1 cellular context compared by ENCODE assay signal in genomic region chr6:63516186-63516944, GRCh38.
TF ChIP-seq lines count a peak whose summit lies in the region.

No MANE protein-coding gene starts in this region.

TF ChIP-seq in HepG2, 621 proteins besides CTCF, POLR2A, EP300 and RAD21 (continued from another document and continues in another):
- peak; percentile 24; the same call in 1 of the 2 replicates for TF ChIP-seq TEF (CRISPR knock-in tag; IDR thresholded peaks at IDR 0.05)
- TF ChIP-seq DMAP1 (CRISPR knock-in tag; IDR thresholded peaks at IDR 0.05) = 0 out of 2 replicates have a peak, but pooled peaks have one; percentile 32
- peak; percentile 96 for TF ChIP-seq MIXL1 (CRISPR knock-in tag; IDR thresholded peaks at IDR 0.05)
- TF ChIP-seq RORA (CRISPR knock-in tag; IDR thresholded peaks at IDR 0.05) = peak; percentile 85; the same call in 1 of the 2 replicates
- peak; percentile 39; the same call in 1 of the 2 replicates for TF ChIP-seq KLF6 (CRISPR knock-in tag; IDR thresholded peaks at IDR 0.05)
- peak; percentile 68; the same call in 1 of the 2 replicates for TF ChIP-seq ZBED4 (CRISPR knock-in tag; IDR thresholded peaks at IDR 0.05; ENCODE audit: borderline replicate concordance)
- TF ChIP-seq POLR2AphosphoS2 (IDR thresholded peaks at IDR 0.05; ENCODE audit: low read depth, low read length) = peak; percentile 88; the same call in 1 of the 2 replicates
- peak; percentile 34 for TF ChIP-seq AGO2 (optimal IDR thresholded peaks at IDR 0.05; ENCODE audit: low read depth, low read length)
- peak; percentile 60; the same call in 1 of the 2 replicates for TF ChIP-seq ZNF614 (CRISPR knock-in tag; IDR thresholded peaks at IDR 0.05; ENCODE audit: borderline replicate concordance)
- TF ChIP-seq PTBP1 (IDR thresholded peaks at IDR 0.05; ENCODE audit: low read depth, low read length, poor library complexity, severe bottlenecking) = no peak
- no peak; the same call in 1 of the 2 replicates for TF ChIP-seq ARID4A (CRISPR knock-in tag; IDR thresholded peaks at IDR 0.05; ENCODE audit: borderline replicate concordance)
- 0 out of 2 replicates have a peak, but pooled peaks have one; percentile 65 for TF ChIP-seq HDAC6 (IDR thresholded peaks at IDR 0.05; ENCODE audit: low read depth, low read length)
- TF ChIP-seq HOXA3 (CRISPR knock-in tag; IDR thresholded peaks at IDR 0.05) = peak; percentile 39; the same call in 1 of the 2 replicates
- peak; percentile 45; the same call in 1 of the 2 replicates for TF ChIP-seq ZBTB20 (CRISPR knock-in tag; IDR thresholded peaks at IDR 0.05; ENCODE audit: borderline replicate concordance, low read depth)
- TF ChIP-seq RXRB (CRISPR knock-in tag; IDR thresholded peaks at IDR 0.05; ENCODE audit: borderline replicate concordance) = peak; percentile 97
- TF ChIP-seq KIAA2018 (CRISPR knock-in tag; IDR thresholded peaks at IDR 0.05; ENCODE audit: borderline replicate concordance) = no peak
- TF ChIP-seq ZGPAT (CRISPR knock-in tag; IDR thresholded peaks at IDR 0.05) = peak; percentile 92
- TF ChIP-seq ZNF605 (CRISPR knock-in tag; IDR thresholded peaks at IDR 0.05) = no peak
- peak; percentile 84 for TF ChIP-seq POGZ (CRISPR knock-in tag; IDR thresholded peaks at IDR 0.05)
- no peak for TF ChIP-seq ZNF780A (CRISPR knock-in tag; IDR thresholded peaks at IDR 0.05)
- TF ChIP-seq ZNF414 (CRISPR knock-in tag; IDR thresholded peaks at IDR 0.05) = peak; percentile 58; the same call in 1 of the 2 replicates
- TF ChIP-seq E2F5 (CRISPR knock-in tag; conservative IDR thresholded peaks at IDR 0.05) = no peak
- TF ChIP-seq RNF219 (CRISPR knock-in tag; IDR thresholded peaks at IDR 0.05) = 0 out of 2 replicates have a peak, but pooled peaks have one; percentile 57
- TF ChIP-seq FOSL1 (CRISPR knock-in tag; IDR thresholded peaks at IDR 0.05; ENCODE audit: borderline replicate concordance) = peak; percentile 76; the same call in 1 of the 2 replicates
- no peak for TF ChIP-seq BORCS8-MEF2B (CRISPR knock-in tag; IDR thresholded peaks at IDR 0.05)
- TF ChIP-seq DPF2 (CRISPR knock-in tag; IDR thresholded peaks at IDR 0.05; ENCODE audit: borderline replicate concordance, low read depth) = peak; percentile 92
- TF ChIP-seq GATAD1 (CRISPR knock-in tag; IDR thresholded peaks at IDR 0.05) = peak; percentile 55; the same call in 1 of the 2 replicates
- TF ChIP-seq FOXA1 (IDR thresholded peaks at IDR 0.05) = no peak
- TF ChIP-seq FOXA1 (CRISPR knock-in tag; IDR thresholded peaks at IDR 0.05) = peak; percentile 87
- peak; percentile 54; the same call in 1 of the 2 replicates for TF ChIP-seq ZBTB25 (CRISPR knock-in tag; IDR thresholded peaks at IDR 0.05)
